19 cellular contexts compared by ENCODE assay signal in the genomic region with DNA sequence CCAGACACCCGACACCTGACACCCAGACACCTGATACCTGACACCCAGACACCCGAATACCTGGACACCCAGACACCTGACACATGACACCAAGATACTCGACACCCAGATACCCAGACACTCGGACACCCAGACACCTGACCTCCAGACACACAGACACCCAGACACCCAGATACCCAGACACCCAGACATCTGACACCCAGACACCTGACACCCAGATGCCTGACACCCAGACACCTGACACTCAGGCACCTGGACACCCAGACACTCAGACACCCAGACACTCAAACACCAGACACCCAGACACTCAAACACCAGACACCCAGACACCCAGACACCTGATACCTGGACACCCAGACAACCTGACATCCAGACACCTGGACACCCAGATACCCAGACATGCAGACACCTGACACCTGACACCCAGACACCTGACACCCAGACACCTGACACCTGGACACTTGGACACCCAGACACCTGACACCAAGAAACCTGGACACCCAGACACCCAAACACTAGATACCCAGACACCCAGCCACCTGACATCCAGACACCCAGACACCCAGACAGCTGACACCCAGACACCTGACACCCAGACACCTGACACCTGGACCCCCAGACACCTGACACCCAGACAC. TPM values are rescaled to one million over a fixed set of nuclear protein-coding genes. Genes with fewer than 3 reads are reported as not detected.
DNase-seq lines count a peak whose midpoint lies in the region; ATAC-seq and TF ChIP-seq lines count a peak whose summit lies in the region.
"Had no signal": no experiment of that assay in that cellular context is flagged by ENCODE, and none has a peak within 500 bp of the region (broad histone marks: within the 10 kb centered on the region; RNA-seq: fewer than 3 reads in every experiment).

No MANE protein-coding gene starts in this region.

- H3K27me3 Mint-ChIP-seq in activated T-cell treated with anti-CD3 and anti-CD28 coated beads, Interleukin-2, amount 50 U/mL, for 24 hours, result no peaks in the 10 kb centered on the region
- H3K27me3 Mint-ChIP-seq in IgD-negative memory B cell, result no peaks in the 10 kb centered on the region
- H3K27me3 Mint-ChIP-seq in stimulated activated memory B cell treated with anti-CD40 and anti-IgM and Interleukin-4, amounts not matched to agents 10 μg/mL and 1 μg/mL and 100 μg/mL, for 72 hours, result no peaks in the 10 kb centered on the region
- H3K27me3 Mint-ChIP-seq: dendritic cell treated with granulocyte-macrophage colony-stimulating factor and Interleukin-4, amounts not matched to agents 40 ng/mL and 50 ng/mL, for 4 days had no signal

- peaks cover 3% of the 10 kb centered on the region for H3K36me3 Mint-ChIP-seq in activated T-cell treated with anti-CD3 and anti-CD28 coated beads, Interleukin-2, amount 50 U/mL, for 24 hours (ENCODE audit: low read depth)
- no peaks in the 10 kb centered on the region for H3K36me3 Mint-ChIP-seq in IgD-negative memory B cell
- no peaks in the 10 kb centered on the region for H3K36me3 Mint-ChIP-seq in stimulated activated memory B cell treated with anti-CD40 and anti-IgM and Interleukin-4, amounts not matched to agents 10 μg/mL and 1 μg/mL and 100 μg/mL, for 72 hours

- no peak for DNase-seq in activated T-cell treated with anti-CD3 and anti-CD28 coated beads, Interleukin-2, amount 50 U/mL, for 24 hours
- no peak for DNase-seq in activated T-cell treated with anti-CD3 and anti-CD28 coated beads, Interleukin-2, amount 50 U/mL, for 48 hours
- DNase-seq in foreskin keratinocyte (no peak), 8988T (no peak), left lobe of liver (ENCODE audit: low spot score) (no peak), ACHN (no peak)
- DNase-seq: amniotic stem cell; GF-D8; NCI-H526 treated with DMSO at 0.1 percent for 48 hours; stimulated activated CD4-positive, alpha-beta T cell treated with anti-CD3 and anti-CD28 coated beads, Interleukin-12 subunit alpha, Interleukin-12 subunit beta, amount 100 ng/mL, for 4 hours; stimulated activated CD4-positive, alpha-beta T cell treated with anti-CD3 and anti-CD28 coated beads, Interleukin-4, amount 100 ng/mL, for 4 hours; T1000; trophoblast cell had no signal

- ATAC-seq in foreskin keratinocyte (peak; percentile 10), left lobe of liver (no peak)
- ATAC-seq in stimulated activated memory B cell treated with anti-CD40 and anti-IgM and Interleukin-4, amounts not matched to agents 10 μg/mL and 1 μg/mL and 100 μg/mL, for 72 hours, result no peak
- ATAC-seq: SK-N-SH treated with all-trans-retinoic acid at 6 μM for 48 hours had no signal

- H3K9me3 Mint-ChIP-seq in activated T-cell treated with anti-CD3 and anti-CD28 coated beads, Interleukin-2, amount 50 U/mL, for 24 hours, result no peaks in the 10 kb centered on the region
- H3K9me3 Mint-ChIP-seq in IgD-negative memory B cell, result no peaks in the 10 kb centered on the region
- H3K9me3 Mint-ChIP-seq in stimulated activated memory B cell treated with anti-CD40 and anti-IgM and Interleukin-4, amounts not matched to agents 10 μg/mL and 1 μg/mL and 100 μg/mL, for 72 hours, result no peaks in the 10 kb centered on the region
- H3K9me3 Mint-ChIP-seq: dendritic cell treated with granulocyte-macrophage colony-stimulating factor and Interleukin-4, amounts not matched to agents 40 ng/mL and 50 ng/mL, for 4 days had no signal

- in situ Hi-C loops in ACHN (cut with HindIII; ENCODE audit: low pct_ligation_motif_present, low pct_unique_long_range_greater_than_20kb, low sequenced_read_pairs), result no loop called here

- no peak overlapping the region for H3K4me3 Mint-ChIP-seq in activated T-cell treated with anti-CD3 and anti-CD28 coated beads, Interleukin-2, amount 50 U/mL, for 24 hours
- no peak overlapping the region for H3K4me3 Mint-ChIP-seq in IgD-negative memory B cell
- H3K4me3 Mint-ChIP-seq in stimulated activated memory B cell treated with anti-CD40 and anti-IgM and Interleukin-4, amounts not matched to agents 10 μg/mL and 1 μg/mL and 100 μg/mL, for 72 hours, result no peak overlapping the region
- H3K4me3 Mint-ChIP-seq: dendritic cell treated with granulocyte-macrophage colony-stimulating factor and Interleukin-4, amounts not matched to agents 40 ng/mL and 50 ng/mL, for 4 days had no signal

- no peak for TF ChIP-seq CTCF in foreskin keratinocyte (conservative IDR thresholded peaks at IDR 0.05)

- peaks cover 12% of the 10 kb centered on the region for H3K4me1 Mint-ChIP-seq in activated T-cell treated with anti-CD3 and anti-CD28 coated beads, Interleukin-2, amount 50 U/mL, for 24 hours (ENCODE audit: low read depth)
- H3K4me1 Mint-ChIP-seq in IgD-negative memory B cell, result peaks cover 9 to 16% (median 12%) of the 10 kb centered on the region in 3 donors
- peaks cover 32% of the 10 kb centered on the region for H3K4me1 Mint-ChIP-seq in stimulated activated memory B cell treated with anti-CD40 and anti-IgM and Interleukin-4, amounts not matched to agents 10 μg/mL and 1 μg/mL and 100 μg/mL, for 72 hours

- no peak overlapping the region for H3K27ac ChIP-seq in foreskin keratinocyte
- H3K27ac ChIP-seq: C4-2B, RWPE1 had no signal

- peak overlapping the region; percentile 11 for H3K27ac Mint-ChIP-seq in activated T-cell treated with anti-CD3 and anti-CD28 coated beads, Interleukin-2, amount 50 U/mL, for 24 hours
- H3K27ac Mint-ChIP-seq in IgD-negative memory B cell, result peak overlapping the region in 2 of 3 donors; percentile 21 to 95
- peak overlapping the region; percentile 81 for H3K27ac Mint-ChIP-seq in stimulated activated memory B cell treated with anti-CD40 and anti-IgM and Interleukin-4, amounts not matched to agents 10 μg/mL and 1 μg/mL and 100 μg/mL, for 72 hours
- H3K27ac Mint-ChIP-seq: dendritic cell treated with granulocyte-macrophage colony-stimulating factor and Interleukin-4, amounts not matched to agents 40 ng/mL and 50 ng/mL, for 4 days had no signal

- H3K27me3 ChIP-seq in foreskin keratinocyte, result no peaks in the 10 kb centered on the region

- H3K4me1 ChIP-seq in foreskin keratinocyte, result no peaks in the 10 kb centered on the region

RNA-seq across cellular contexts. Expression of a gene that starts 18.9 kb away (rescaled TPM):
- polyA plus RNA-seq in IgD-negative memory B cell (17.6 TPM), foreskin keratinocyte (9.9 and 10.0 TPM in 2 replicates)
- total RNA-seq in foreskin keratinocyte (13.8 and 16.7 TPM in 2 replicates), left lobe of liver (52.3 TPM)

RNA-seq across cellular contexts. Expression of a gene that starts 30.9 kb away (rescaled TPM):
- polyA plus RNA-seq in IgD-negative memory B cell (10.2 TPM), foreskin keratinocyte (13.2 and 15.8 TPM in 2 replicates)
- total RNA-seq in foreskin keratinocyte (13.8 and 15.0 TPM in 2 replicates), left lobe of liver (11.3 TPM)

Comparison
In these comparisons a context has a peak if more than half of its experiments do, and no peak if none do; other contexts are left out.
1. H3K27ac Mint-ChIP-seq: peak in every context shown above with its lines; median percentile 81 in stimulated activated memory B cell treated with anti-CD40 and anti-IgM and Interleukin-4, amounts not matched to agents 10 μg/mL and 1 μg/mL and 100 μg/mL, for 72 hours; 58 in IgD-negative memory B cell; 11 in activated T-cell treated with anti-CD3 and anti-CD28 coated beads, Interleukin-2, amount 50 U/mL, for 24 hours.